ENCODE assay signal across 19 cellular contexts in genomic region chr1:79839882-79840281, GRCh38.
A peak's percentile ranks its signal among the peaks of the same experiment; 100 is the strongest.
DNase-seq lines count a peak whose midpoint lies in the region; ATAC-seq and TF ChIP-seq lines count a peak whose summit lies in the region.
"Had no signal": no experiment of that assay in that cellular context is flagged by ENCODE, and none has a peak within 500 bp of the region (broad histone marks: within the 10 kb centered on the region; RNA-seq: fewer than 3 reads in every experiment).

No MANE protein-coding gene starts in this region.

- no peaks in the 10 kb centered on the region for H3K79me2 ChIP-seq in mammary epithelial cell (ENCODE audit: insufficient read depth, low read length)

- no peak overlapping the region for H2AFZ ChIP-seq in mammary epithelial cell (ENCODE audit: low read depth, low read length)

- no peak overlapping the region for H3K9ac ChIP-seq in mammary epithelial cell (ENCODE audit: insufficient read depth, low read length)

- ATAC-seq in left colon, result peak; percentile 82
- ATAC-seq in esophagus mucosa, result no peak
- ATAC-seq: GM12878, HepG2 had no signal

- CTCF ChIA-PET in mammary epithelial cell (lab: Charles Lee; ENCODE audit: low non-redundant PET), result no interaction called here

- TF ChIP-seq CTCF in mammary epithelial cell (conservative IDR thresholded peaks at IDR 0.05 in 1 of 2, IDR thresholded peaks at IDR 0.05 in 1 of 2; ENCODE audit: extremely low read depth in 1 of 2, insufficient read depth in 1 of 2, low read depth in 1 of 2, low read length in 2 of 2), result no peak

- intact Hi-C loops in left colon (cut with DNase I, micrococcal nuclease), result no loop called here
- intact Hi-C loops in mammary epithelial cell (cut with micrococcal nuclease), result no loop called here

- BruUV-seq in mammary epithelial cell (replicated peaks; lab: Mats Ljungman, UMichigan), result no TSS peak

- no peak overlapping the region for H3K27ac ChIP-seq in mammary epithelial cell (ENCODE audit: insufficient read depth, low read depth, low read length)

- WGBS in mammary epithelial cell (ENCODE audit: low coverage, missing lambda C conversion rate), result 100% methylated on average over 1 of the region's 1 CpG

- H3K4me1 ChIP-seq in mammary epithelial cell (ENCODE audit: insufficient read depth, low read length), result no peaks in the 10 kb centered on the region
- H3K4me1 ChIP-seq: BE2C had no signal

- no peaks in the 10 kb centered on the region for H3K9me3 ChIP-seq in mammary epithelial cell (replicated peaks; ENCODE audit: insufficient read depth, low read length)
- H3K9me3 ChIP-seq: BE2C had no signal

- in situ Hi-C loops in mammary epithelial cell (cut with MboI; ENCODE audit: low sequenced_read_pairs in 2 of 2), result no loop called here

- peaks cover 2% of the 10 kb centered on the region for H3K27me3 ChIP-seq in mammary epithelial cell (ENCODE audit: insufficient read depth, low read length)
- H3K27me3 ChIP-seq: BE2C had no signal

- H3K4me2 ChIP-seq in mammary epithelial cell (ENCODE audit: insufficient read depth, low read depth, low read length), result no peak overlapping the region

- dilution Hi-C loops in mammary epithelial cell (cut with HindIII; ENCODE audit: low sequenced_read_pairs), result no loop called here

- DNase-seq in NCI-H748 (lab: John Stamatoyannopoulos, UW; ENCODE audit: unreplicated experiment) (peak; percentile 13), NCI-H748 treated with DMSO at 0.1 percent for 48 hours (lab: John Stamatoyannopoulos, UW) (no peak), NCI-H1105 (lab: John Stamatoyannopoulos, UW) (peak; percentile 9), left colon (no peak), mammary epithelial cell (no peak)
- no peak for DNase-seq in activated naive CD4-positive, alpha-beta T cell treated with Interleukin-2 at 50 U/mL for 16 hours
- DNase-seq: ACHN; BE2C; C1 segment of cervical spinal cord; CD4-positive, CD25-positive, alpha-beta regulatory T cell; CD8-positive, alpha-beta memory T cell; COR-L47; DMS 273 treated with DMSO at 0.1 percent for 48 hours; DND-41; EL; H9 had no signal

- no peaks in the 10 kb centered on the region for H3K36me3 ChIP-seq in mammary epithelial cell (ENCODE audit: insufficient read depth, low read length)
- H3K36me3 ChIP-seq: BE2C had no signal

- H3K4me3 ChIP-seq in mammary epithelial cell (replicated peaks in 1 of 3; ENCODE audit: insufficient read depth in 1 of 3, low read depth in 2 of 3, low read length in 3 of 3), result no peak overlapping the region
- H3K4me3 ChIP-seq: GM12878 had no signal

- H4K20me1 ChIP-seq in mammary epithelial cell (ENCODE audit: insufficient read depth, low read length), result no peaks in the 10 kb centered on the region

Comparison
In these comparisons a context has a peak if more than half of its experiments do, and no peak if none do; other contexts are left out.
1. DNase-seq: peak in NCI-H748 (single experiment) and NCI-H1105 (single experiment); none in NCI-H748 treated with DMSO at 0.1 percent for 48 hours (single experiment), left colon (0 of 2), mammary epithelial cell (single experiment) and activated naive CD4-positive, alpha-beta T cell treated with Interleukin-2 at 50 U/mL for 16 hours (single experiment).